Comparison of ENCODE assay signal across 8 cellular contexts in genomic region chr6:46848684-46849360, GRCh38. TPM values are rescaled to one million over a fixed set of nuclear protein-coding genes. Genes with fewer than 3 reads are reported as not detected.
A peak's percentile ranks its signal among the peaks of the same experiment; 100 is the strongest.
DNase-seq lines count a peak whose midpoint lies in the region; ATAC-seq and TF ChIP-seq lines count a peak whose summit lies in the region.

No MANE protein-coding gene starts in this region.

- H3K4me3 ChIP-seq in coronary artery = peak overlapping the region; percentile 52

- H3K27ac ChIP-seq in coronary artery = no peak overlapping the region

- TF ChIP-seq CTCF in coronary artery (IDR thresholded peaks at IDR 0.05) = peak; percentile 88

- peak; percentile 87 for ATAC-seq in GM18505 (IDR thresholded peaks at IDR 0.05; ENCODE audit: unreplicated experiment)
- ATAC-seq in HG03045 (IDR thresholded peaks at IDR 0.05; ENCODE audit: unreplicated experiment) = peak; percentile 87

- TF ChIP-seq POLR2A in GM18505 (IDR thresholded peaks at IDR 0.05; ENCODE audit: borderline replicate concordance, extremely low read depth, insufficient read depth, insufficient read length) = no peak

- peak; percentile 53 for DNase-seq in A172 (ENCODE audit: low spot score)
- peak; percentile 37 for DNase-seq in NCI-H2227 treated with DMSO at 0.1 percent for 48 hours (lab: John Stamatoyannopoulos, UW)
- peak; percentile 20 to 48 for DNase-seq in activated CD4-positive, alpha-beta T cell treated with anti-CD3 and anti-CD28 coated beads for 4 hours
- peak; percentile 84 for DNase-seq in coronary artery (ENCODE audit: low spot score)
- peak; percentile 92 for DNase-seq in left kidney (ENCODE audit: low read depth, low spot score)
- peak; percentile 9 for DNase-seq in stimulated activated CD4-positive, alpha-beta T cell treated with anti-CD3 and anti-CD28 coated beads, Interleukin-2, amount 100 ng/mL, for 4 hours (ENCODE audit: low read depth)

RNA-seq across cellular contexts. Expression of gene MEP1A, which starts 55.6 kb away (rescaled TPM):
- not detected in 2 replicates for total RNA-seq in A172 (2014; rRNA removed; shearing (Covaris generic))

Comparison
In these comparisons a context has a peak if more than half of its experiments do, and no peak if none do; other contexts are left out.
1. DNase-seq: peak in every context shown above with its lines; median percentile 92 in left kidney; 84 in coronary artery; 53 in A172; 37 in NCI-H2227 treated with DMSO at 0.1 percent for 48 hours; 34 in activated CD4-positive, alpha-beta T cell treated with anti-CD3 and anti-CD28 coated beads for 4 hours; 9 in stimulated activated CD4-positive, alpha-beta T cell treated with anti-CD3 and anti-CD28 coated beads, Interleukin-2, amount 100 ng/mL, for 4 hours.